ENCODE assay signal across 11 cellular contexts in the genomic region with DNA sequence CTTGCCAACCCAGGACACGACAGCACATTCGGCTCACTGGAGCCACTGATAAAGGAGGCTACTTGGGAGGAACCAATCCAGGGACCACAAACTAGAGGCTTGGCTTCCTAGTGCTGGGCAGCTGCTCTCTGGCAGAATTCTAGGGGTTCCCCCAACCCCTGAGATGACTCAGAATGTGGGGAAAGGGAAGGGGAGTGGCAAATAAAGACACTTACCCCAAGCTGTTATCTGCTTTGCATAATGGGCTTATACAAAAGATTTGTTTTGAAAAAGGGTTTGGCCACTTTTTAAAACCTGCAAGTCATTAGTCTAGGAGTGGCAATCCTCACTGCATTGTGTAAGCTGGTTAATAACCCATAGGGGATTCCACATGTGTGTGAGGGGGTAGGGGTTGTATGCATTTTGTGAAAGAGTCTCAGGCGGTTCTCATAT.
DNase-seq lines count a peak whose midpoint lies in the region; ATAC-seq and FAIRE-seq lines count a peak whose summit lies in the region.
"Had no signal": no experiment of that assay in that cellular context is flagged by ENCODE, and none has a peak within 500 bp of the region (broad histone marks: within the 10 kb centered on the region; RNA-seq: fewer than 3 reads in every experiment).

No MANE protein-coding gene starts in this region.

- ATAC-seq in HG02798 (IDR thresholded peaks at IDR 0.05; ENCODE audit: poor library complexity, unreplicated experiment), result peak; percentile 78

- H3K36me3 ChIP-seq in BLaER1 treated with 17β-estradiol and CSF1 and Interleukin-3, amounts not matched to agents 10 nM and 100 nM, result no peaks in the 10 kb centered on the region

- DNase-seq in GM19238 (ENCODE audit: insufficient read length, low spot score) (peak; percentile 67), M059J (ENCODE audit: low read depth) (peak; percentile 27), NCI-H2196 (lab: John Stamatoyannopoulos, UW; ENCODE audit: unreplicated experiment) (no peak), urothelium cell line (ENCODE audit: low spot score) (no peak), cerebellar cortex (ENCODE audit: low spot score) (no peak), NCI-H2081 treated with DMSO at 0.1 percent for 48 hours (lab: John Stamatoyannopoulos, UW) (no peak)
- DNase-seq: glutamatergic neuron; NCI-H1105 treated with DMSO at 0.1 percent for 48 hours; stimulated activated CD4-positive, alpha-beta T cell treated with anti-CD3 and anti-CD28 coated beads, Interleukin-1b, Interleukin-23, amount 100 ng/mL, for 48 hours had no signal

- peak overlapping the region in 6 of 11 experiments; percentile 78 to 87 (median 85); a peak in 13 of 22 replicates for H3K4me2 ChIP-seq in BLaER1 treated with 17β-estradiol and CSF1 and Interleukin-3, amounts not matched to agents 10 nM and 100 nM

- H3K4me3 ChIP-seq in BLaER1 treated with 17β-estradiol and CSF1 and Interleukin-3, amounts not matched to agents 10 nM and 100 nM, result no peak overlapping the region

- peaks cover 48 to 66% (median 52%) of the 10 kb centered on the region in 10 experiments for H3K4me1 ChIP-seq in BLaER1 treated with 17β-estradiol and CSF1 and Interleukin-3, amounts not matched to agents 10 nM and 100 nM

- peak overlapping the region in 5 of 11 experiments; percentile 26 to 88 (median 76); a peak in 9 of 22 replicates for H3K27ac ChIP-seq in BLaER1 treated with 17β-estradiol and CSF1 and Interleukin-3, amounts not matched to agents 10 nM and 100 nM

- no peaks in the 10 kb centered on the region for H3K27me3 ChIP-seq in BLaER1 treated with 17β-estradiol and CSF1 and Interleukin-3, amounts not matched to agents 10 nM and 100 nM

- peaks cover 0 to 6% (median 0%) of the 10 kb centered on the region in 11 experiments; a peak in 1 of 22 replicates for H4K20me1 ChIP-seq in BLaER1 treated with 17β-estradiol and CSF1 and Interleukin-3, amounts not matched to agents 10 nM and 100 nM

- no peak for FAIRE-seq in urothelium cell line (lab: Jason Lieb, UNC)

- H3K9me3 ChIP-seq in BLaER1 treated with 17β-estradiol and CSF1 and Interleukin-3, amounts not matched to agents 10 nM and 100 nM (replicated peaks in 1 of 11), result no peaks in the 10 kb centered on the region

- H3K9ac ChIP-seq in BLaER1 treated with 17β-estradiol and CSF1 and Interleukin-3, amounts not matched to agents 10 nM and 100 nM, result peak overlapping the region in 3 of 11 experiments; percentile 52 to 63 (median 62); a peak in 5 of 22 replicates

Comparison
In these comparisons a context has a peak if more than half of its experiments do, and no peak if none do; other contexts are left out.
1. DNase-seq: peak in GM19238 (single experiment) and M059J (single experiment); none in NCI-H2196 (single experiment), urothelium cell line (single experiment), cerebellar cortex (single experiment) and NCI-H2081 treated with DMSO at 0.1 percent for 48 hours (single experiment).